In genomic region chr2:105337122-105338019, GRCh38 we compare ENCODE assay signal across 8 cellular contexts. TPM values are rescaled to one million over a fixed set of nuclear protein-coding genes. Genes with fewer than 3 reads are reported as not detected.
DNase-seq lines count a peak whose midpoint lies in the region; ATAC-seq and TF ChIP-seq lines count a peak whose summit lies in the region.

C2orf49 (plus strand) TSS chr2:105337540; CDS start chr2:105337588, 48 bp downstream.

- H3K9me3 ChIP-seq in esophagus muscularis mucosa (no peaks in the 10 kb centered on the region), muscle layer of colon (ENCODE audit: low read length) (no peaks in the 10 kb centered on the region)

- H3K4me1 ChIP-seq in esophagus muscularis mucosa (peaks cover 20 to 29% (median 26%) of the 10 kb centered on the region in 4 donors), muscle layer of colon (ENCODE audit: insufficient read depth, low read length) (peaks cover 26% of the 10 kb centered on the region)

- TF ChIP-seq CTCF in esophagus muscularis mucosa (IDR thresholded peaks at IDR 0.05): no peak

- H3K27ac Mint-ChIP-seq in activated T-cell treated with anti-CD3 and anti-CD28 coated beads, Interleukin-2, amount 50 U/mL, for 24 hours: peak within 1 kb of the TSS; percentile 100

- H3K9ac ChIP-seq in muscle layer of colon (ENCODE audit: low read length): peak within 1 kb of the TSS; percentile 88

- peaks cover 40% of the 10 kb centered on the region for H3K4me1 Mint-ChIP-seq in activated T-cell treated with anti-CD3 and anti-CD28 coated beads, Interleukin-2, amount 50 U/mL, for 24 hours (ENCODE audit: low read depth)

- no peak for TF ChIP-seq EP300 in esophagus muscularis mucosa (IDR thresholded peaks at IDR 0.05)

- ATAC-seq in GM21723 (IDR thresholded peaks at IDR 0.05; ENCODE audit: unreplicated experiment): peak; percentile 95

- no peaks in the 10 kb centered on the region for H3K27me3 Mint-ChIP-seq in activated T-cell treated with anti-CD3 and anti-CD28 coated beads, Interleukin-2, amount 50 U/mL, for 24 hours

- intact Hi-C loops in esophagus muscularis mucosa (cut with DNase I): loop anchor here (10.0 kb wide), 1 partner anchor 857 kb away; the partner anchor contains the start of gene UXS1

- H3K27me3 ChIP-seq in esophagus muscularis mucosa: no peaks in the 10 kb centered on the region
- no peaks in the 10 kb centered on the region for H3K27me3 ChIP-seq in muscle layer of colon (ENCODE audit: control insufficient read depth in 1 of 2, insufficient read depth in 2 of 2, low read length in 2 of 2)

- 0% methylated on average over 38 of the region's 58 CpGs for WGBS in esophagus muscularis mucosa

- peak within 1 kb of the TSS; percentile 100 for H3K4me3 Mint-ChIP-seq in activated T-cell treated with anti-CD3 and anti-CD28 coated beads, Interleukin-2, amount 50 U/mL, for 24 hours

- H3K36me3 Mint-ChIP-seq in activated T-cell treated with anti-CD3 and anti-CD28 coated beads, Interleukin-2, amount 50 U/mL, for 24 hours (ENCODE audit: low read depth): peaks cover 66% of the 10 kb centered on the region

- peak within 1 kb of the TSS; percentile 90 to 95 (median 92) for H3K27ac ChIP-seq in esophagus muscularis mucosa (replicated peaks in 1 of 4)
- peak within 1 kb of the TSS; percentile 97 for H3K27ac ChIP-seq in muscle layer of colon (ENCODE audit: low read depth, low read length)

- H3K9me3 Mint-ChIP-seq in activated T-cell treated with anti-CD3 and anti-CD28 coated beads, Interleukin-2, amount 50 U/mL, for 24 hours: no peaks in the 10 kb centered on the region

- H3K36me3 ChIP-seq in esophagus muscularis mucosa (peaks cover 23 to 35% (median 28%) of the 10 kb centered on the region in 4 donors), muscle layer of colon (ENCODE audit: insufficient read depth, low read length) (peaks cover 12% of the 10 kb centered on the region)

- TF ChIP-seq POLR2A in esophagus muscularis mucosa (IDR thresholded peaks at IDR 0.05; ENCODE audit: low read depth): no peak

- H3K4me3 ChIP-seq in esophagus muscularis mucosa (peak within 1 kb of the TSS; percentile 79 to 93 (median 87)), muscle layer of colon (ENCODE audit: low read depth in 1 of 2, low read length in 2 of 2) (peak within 1 kb of the TSS; percentile 75 to 96)

- peak; percentile 88 for DNase-seq in DMS53 treated with DMSO at 0.1 percent for 48 hours (lab: John Stamatoyannopoulos, UW; ENCODE audit: unreplicated experiment)
- DNase-seq in KG1 (lab: John Stamatoyannopoulos, UW): peak; percentile 98
- DNase-seq in activated T-cell treated with anti-CD3 and anti-CD28 coated beads, Interleukin-2, amount 50 U/mL, for 24 hours: peak; percentile 94
- peak; percentile 97 for DNase-seq in esophagus muscularis mucosa (ENCODE audit: extremely low spot score)
- DNase-seq in stimulated activated CD8-positive, alpha-beta memory T cell treated with anti-CD3 and anti-CD28 coated beads, Interleukin-7, amount 100 ng/mL, for 24 hours (ENCODE audit: low read depth): peak; percentile 85

TF ChIP-seq in PFSK-1, 5 proteins besides CTCF, POLR2A, EP300 and RAD21:
- TF ChIP-seq FOXP2 (optimal IDR thresholded peaks at IDR 0.05; ENCODE audit: borderline replicate concordance, extremely low read depth, extremely low read length, insufficient read depth): peak; percentile 66
- no peak for TF ChIP-seq REST (IDR thresholded peaks at IDR 0.05; ENCODE audit: insufficient read depth in 1 of 2, low read depth in 2 of 2, low read length in 2 of 2)
- TF ChIP-seq TAF1 (IDR thresholded peaks at IDR 0.05; ENCODE audit: borderline replicate concordance, insufficient read depth, low read length): no peak
- peak; percentile 67 for TF ChIP-seq POLR2AphosphoS5 (IDR thresholded peaks at IDR 0.05; ENCODE audit: low read depth, low read length)
- TF ChIP-seq SIN3A (IDR thresholded peaks at IDR 0.05; ENCODE audit: borderline replicate concordance, insufficient read depth, low read length): peak; percentile 61; the same call in 1 of the 2 replicates

RNA-seq across cellular contexts. Expression of gene C2orf49, which starts in this region (rescaled TPM):
- 21.5 TPM for polyA plus RNA-seq in PFSK-1 (2012; ENCODE audit: insufficient read length, low read depth)
- 10 to 100 TPM; 16.4 to 19.5 (median 17.7) TPM for total RNA-seq in esophagus muscularis mucosa

Comparison
In these comparisons a context has a peak if more than half of its experiments do, and no peak if none do; other contexts are left out.
1. Peak in every context shown above with its lines: DNase-seq, ATAC-seq, H3K4me3 ChIP-seq and H3K27ac ChIP-seq.